Comparison of ENCODE assay signal across 1 cellular context in the genomic region with DNA sequence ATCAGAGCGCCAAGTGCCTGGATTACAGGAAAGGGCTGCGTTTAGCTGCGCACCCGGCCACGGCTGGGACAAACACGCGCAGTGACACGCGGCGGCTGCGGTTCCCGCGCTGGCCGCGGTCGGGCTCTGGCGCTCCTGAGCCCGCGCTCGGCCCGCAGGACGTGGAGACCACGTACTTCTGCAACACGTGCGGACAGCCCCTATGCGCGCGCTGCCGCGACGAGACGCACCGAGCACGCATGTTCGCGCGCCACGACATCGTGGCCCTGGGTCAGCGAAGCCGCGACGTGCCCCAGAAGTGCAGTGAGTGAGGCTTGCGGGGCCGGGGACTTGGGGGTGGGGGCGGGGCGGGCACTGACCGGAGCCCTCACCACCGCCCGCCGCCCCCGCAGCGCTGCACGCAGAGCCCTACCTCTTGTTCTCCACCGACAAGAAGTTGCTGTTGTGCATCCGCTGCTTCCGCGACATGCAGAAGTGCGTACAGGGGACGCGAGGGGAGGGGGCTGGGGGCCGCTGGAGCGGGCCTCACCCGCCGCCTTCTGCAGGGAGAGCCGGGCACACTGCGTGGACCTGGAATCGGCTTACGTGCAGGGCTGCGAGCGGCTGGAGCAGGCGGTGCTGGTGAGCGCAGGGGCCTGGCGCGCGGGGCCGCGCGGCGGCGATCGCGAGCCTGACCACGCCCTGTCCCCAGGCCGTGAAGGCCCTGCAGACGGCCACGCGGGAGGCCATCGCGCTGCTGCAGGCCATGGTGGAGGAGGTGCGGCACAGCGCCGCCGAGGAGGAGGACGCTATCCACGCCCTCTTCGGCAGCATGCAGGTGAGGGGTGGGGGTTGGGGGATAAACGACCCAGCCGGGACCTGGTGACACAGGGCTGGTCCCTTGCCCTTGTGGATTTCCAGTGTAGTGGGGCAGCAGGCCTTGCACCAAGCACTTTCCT.
TF ChIP-seq lines count a peak whose summit lies in the region.

No MANE protein-coding gene starts in this region.

TF ChIP-seq in WTC11, 78 proteins besides CTCF, POLR2A, EP300 and RAD21 (continued from another document):
- TF ChIP-seq CREB1 (CRISPR knock-in tag; IDR thresholded peaks at IDR 0.05) = peak; percentile 79; the same call in 1 of the 2 replicates
- TF ChIP-seq ESRRA (CRISPR knock-in tag; IDR thresholded peaks at IDR 0.05; ENCODE audit: borderline replicate concordance) = peak; percentile 67; the same call in 1 of the 2 replicates
- TF ChIP-seq, protein P1, sequence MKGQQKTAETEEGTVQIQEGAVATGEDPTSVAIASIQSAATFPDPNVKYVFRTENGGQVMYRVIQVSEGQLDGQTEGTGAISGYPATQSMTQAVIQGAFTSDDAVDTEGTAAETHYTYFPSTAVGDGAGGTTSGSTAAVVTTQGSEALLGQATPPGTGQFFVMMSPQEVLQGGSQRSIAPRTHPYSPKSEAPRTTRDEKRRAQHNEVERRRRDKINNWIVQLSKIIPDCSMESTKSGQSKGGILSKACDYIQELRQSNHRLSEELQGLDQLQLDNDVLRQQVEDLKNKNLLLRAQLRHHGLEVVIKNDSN (CRISPR knock-in tag; IDR thresholded peaks at IDR 0.05) = peak; percentile 24; the same call in 1 of the 2 replicates
- TF ChIP-seq, protein P2, sequence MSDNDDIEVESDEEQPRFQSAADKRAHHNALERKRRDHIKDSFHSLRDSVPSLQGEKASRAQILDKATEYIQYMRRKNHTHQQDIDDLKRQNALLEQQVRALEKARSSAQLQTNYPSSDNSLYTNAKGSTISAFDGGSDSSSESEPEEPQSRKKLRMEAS (CRISPR knock-in tag; IDR thresholded peaks at IDR 0.05) = peak; percentile 86
- peak; percentile 69 for TF ChIP-seq FOXP1 (CRISPR knock-in tag; IDR thresholded peaks at IDR 0.05; ENCODE audit: borderline replicate concordance)
- TF ChIP-seq, protein P3, sequence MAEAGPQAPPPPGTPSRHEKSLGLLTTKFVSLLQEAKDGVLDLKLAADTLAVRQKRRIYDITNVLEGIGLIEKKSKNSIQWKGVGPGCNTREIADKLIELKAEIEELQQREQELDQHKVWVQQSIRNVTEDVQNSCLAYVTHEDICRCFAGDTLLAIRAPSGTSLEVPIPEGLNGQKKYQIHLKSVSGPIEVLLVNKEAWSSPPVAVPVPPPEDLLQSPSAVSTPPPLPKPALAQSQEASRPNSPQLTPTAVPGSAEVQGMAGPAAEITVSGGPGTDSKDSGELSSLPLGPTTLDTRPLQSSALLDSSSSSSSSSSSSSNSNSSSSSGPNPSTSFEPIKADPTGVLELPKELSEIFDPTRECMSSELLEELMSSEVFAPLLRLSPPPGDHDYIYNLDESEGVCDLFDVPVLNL (CRISPR knock-in tag; IDR thresholded peaks at IDR 0.05; ENCODE audit: borderline replicate concordance, low read depth) = 0 out of 2 replicates have a peak, but pooled peaks have one; percentile 36
